In genomic region chr15:56245871-56246814, GRCh38 we compare ENCODE assay signal across 8 cellular contexts. TPM values are rescaled to one million over a fixed set of nuclear protein-coding genes. Genes with fewer than 3 reads are reported as not detected.
A peak's percentile ranks its signal among the peaks of the same experiment; 100 is the strongest.
DNase-seq lines count a peak whose midpoint lies in the region; FAIRE-seq and TF ChIP-seq lines count a peak whose summit lies in the region.

No MANE protein-coding gene starts in this region.

- no peaks in the 10 kb centered on the region for H3K9me3 ChIP-seq in HAP-1

- H3K27me3 ChIP-seq in HAP-1 (ENCODE audit: low read depth) = no peaks in the 10 kb centered on the region

- peaks cover 11% of the 10 kb centered on the region for H3K4me1 ChIP-seq in HAP-1

- H3K36me3 ChIP-seq in HAP-1 (replicated peaks) = no peaks in the 10 kb centered on the region

- no peak for FAIRE-seq in frontal cortex (lab: Jason Lieb, UNC)

- DNase-seq in GM03348 (ENCODE audit: low spot score) = peak; percentile 90
- peak; percentile 86 to 94 for DNase-seq in HAP-1 (ENCODE audit: low spot score in 2 of 2)
- DNase-seq in M059J (ENCODE audit: low read depth) = peak; percentile 87
- DNase-seq in activated effector memory CD4-positive, alpha-beta T cell treated with Interleukin-2 at 50 U/mL for 16 hours = peak; percentile 80
- peak; percentile 52 to 59 for DNase-seq in frontal cortex (ENCODE audit: low spot score in 2 of 2)
- DNase-seq in nucleus accumbens (lab: John Stamatoyannopoulos, UW) = peak in 55 of 56 donors; percentile 24 to 89 (median 70)
- DNase-seq in superior temporal gyrus (ENCODE audit: extremely low spot score) = peak; percentile 88

- TF ChIP-seq POLR2A in Raji (IDR thresholded peaks at IDR 0.05; ENCODE audit: insufficient read depth, low read depth, low read length) = peak; percentile 66

- peak overlapping the region; percentile 13 for H3K4me3 ChIP-seq in HAP-1

- in situ Hi-C loops in HAP-1 (cut with MboI; ENCODE audit: low sequenced_read_pairs) = no loop called here

RNA-seq across cellular contexts. Expression of gene RFX7, which starts 2.5 kb away (rescaled TPM):
- 5.0 and 8.3 TPM in 2 replicates for total RNA-seq in M059J (2014; rRNA removed; shearing (Covaris generic))
- 17.1 TPM for total RNA-seq in frontal cortex

Comparison
In these comparisons a context has a peak if more than half of its experiments do, and no peak if none do; other contexts are left out.
1. Peak in every context shown above with its lines: DNase-seq and H3K4me3 ChIP-seq.